Comparison of ENCODE assay signal across 8 cellular contexts in the genomic region with DNA sequence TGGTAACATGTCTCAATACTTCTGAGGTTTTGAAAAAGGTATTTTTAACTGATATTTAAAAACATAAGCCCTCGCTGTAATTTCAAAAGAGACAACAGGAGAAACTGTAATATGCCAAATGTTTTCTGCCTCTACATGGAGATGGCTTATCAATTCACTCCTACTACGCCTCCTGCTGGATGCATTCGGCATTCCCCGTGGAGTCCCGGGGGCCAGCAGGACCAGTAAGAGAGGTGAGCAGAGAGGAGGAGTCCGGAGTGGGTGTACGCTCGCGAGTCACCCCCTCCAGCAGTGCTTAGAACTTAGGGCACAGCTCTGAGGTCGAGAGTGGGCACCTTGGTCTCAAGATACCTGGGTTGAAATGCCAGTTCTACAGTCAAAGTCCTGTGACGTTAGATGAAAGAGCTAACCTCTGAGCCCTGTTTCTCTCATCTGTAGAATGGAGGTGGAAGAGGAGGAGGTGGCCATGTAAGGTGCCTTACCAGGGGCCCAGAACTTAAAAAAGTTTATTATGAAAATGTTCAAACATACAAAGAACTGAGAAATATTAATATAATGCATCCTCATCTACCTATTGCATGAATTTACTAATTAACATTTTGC.
DNase-seq lines count a peak whose midpoint lies in the region; ATAC-seq, FAIRE-seq and TF ChIP-seq lines count a peak whose summit lies in the region.

No MANE protein-coding gene starts in this region.

- H3K4me3 ChIP-seq in body of pancreas, result no peak overlapping the region
- no peak overlapping the region for H3K4me3 ChIP-seq in stomach

- H3K27me3 ChIP-seq in body of pancreas (no peaks in the 10 kb centered on the region), stomach (no peaks in the 10 kb centered on the region)

- no peak overlapping the region for H3K4me3 Mint-ChIP-seq in memory B cell

- H3K27me3 Mint-ChIP-seq in memory B cell, result no peaks in the 10 kb centered on the region

- H3K36me3 ChIP-seq in body of pancreas (replicated peaks in 1 of 2; ENCODE audit: insufficient read depth in 1 of 2, low read depth in 2 of 2) (peaks cover 0 to 2% of the 10 kb centered on the region in 2 donors), stomach (peaks cover 30 to 95% (median 75%) of the 10 kb centered on the region in 4 donors)

- no peak overlapping the region for H3K27ac Mint-ChIP-seq in memory B cell

- WGBS in body of pancreas, 2 donors, result 58 to 59% methylated on average over 9 to 11 of the region's 11 CpGs
- WGBS in stomach, 5 donors, result 64 to 74% (median 70%) methylated on average over 11 of the region's 11 CpGs

- TF ChIP-seq CTCF in body of pancreas (IDR thresholded peaks at IDR 0.05) (peak in 6 of 7 experiments; percentile 13 to 42 (median 34)), stomach (IDR thresholded peaks at IDR 0.05) (peak in 3 of 7 experiments; percentile 37 to 63 (median 53))

- no peaks in the 10 kb centered on the region for H3K9me3 Mint-ChIP-seq in memory B cell

- TF ChIP-seq POLR2A in GM12892 (IDR thresholded peaks at IDR 0.05; ENCODE audit: low read depth, low read length) (no peak), body of pancreas (IDR thresholded peaks at IDR 0.05) (no peak), stomach (IDR thresholded peaks at IDR 0.05) (no peak)

- peak; percentile 66 for DNase-seq in AG08395 (ENCODE audit: low spot score)
- DNase-seq in GM12892 (ENCODE audit: insufficient read length), result no peak
- DNase-seq in RKO (ENCODE audit: low spot score), result peak; percentile 25
- peak in 2 of 4 donors; percentile 49 to 54 for DNase-seq in body of pancreas
- no peak for DNase-seq in memory B cell (ENCODE audit: low spot score in 2 of 2)
- no peak for DNase-seq in stomach
- DNase-seq in NCI-H1436 (lab: John Stamatoyannopoulos, UW), result no peak
- DNase-seq in SIG-M5 (lab: John Stamatoyannopoulos, UW), result no peak

- peak overlapping the region in 3 of 4 donors; percentile 46 to 58 (median 57) for H3K27ac ChIP-seq in body of pancreas
- H3K27ac ChIP-seq in stomach, result no peak overlapping the region

- peaks cover 23% of the 10 kb centered on the region for H3K36me3 Mint-ChIP-seq in memory B cell

- TF ChIP-seq EP300 in stomach (IDR thresholded peaks at IDR 0.05), result no peak

- FAIRE-seq in GM12892 (lab: Jason Lieb, UNC), result peak; percentile 38

- H3K9me3 ChIP-seq in body of pancreas (no peaks in the 10 kb centered on the region), stomach (no peaks in the 10 kb centered on the region)

- H3K4me1 ChIP-seq in body of pancreas, result peaks cover 37% of the 10 kb centered on the region
- H3K4me1 ChIP-seq in stomach, result peaks cover 4 to 34% (median 19%) of the 10 kb centered on the region in 4 donors

- H3K4me1 Mint-ChIP-seq in memory B cell, result peaks cover 7% of the 10 kb centered on the region

- intact Hi-C loops in body of pancreas (cut with DNase I), result no loop called here
- intact Hi-C loops in stomach (cut with DNase I; ENCODE audit: low total_unique reads), result no loop called here

- ATAC-seq in body of pancreas (peak; percentile 42), memory B cell (ENCODE audit: low read depth) (peak; percentile 29)

Comparison
In these comparisons a context has a peak if more than half of its experiments do, and no peak if none do; other contexts are left out.
1. DNase-seq: peak in AG08395 (single experiment) and RKO (single experiment); none in GM12892 (single experiment), memory B cell (0 of 2), stomach (single experiment), NCI-H1436 (single experiment) and SIG-M5 (single experiment).
2. H3K27ac ChIP-seq: peak in body of pancreas (3 of 4); none in stomach (0 of 5).